8 cellular contexts compared by ENCODE assay signal in the genomic region with DNA sequence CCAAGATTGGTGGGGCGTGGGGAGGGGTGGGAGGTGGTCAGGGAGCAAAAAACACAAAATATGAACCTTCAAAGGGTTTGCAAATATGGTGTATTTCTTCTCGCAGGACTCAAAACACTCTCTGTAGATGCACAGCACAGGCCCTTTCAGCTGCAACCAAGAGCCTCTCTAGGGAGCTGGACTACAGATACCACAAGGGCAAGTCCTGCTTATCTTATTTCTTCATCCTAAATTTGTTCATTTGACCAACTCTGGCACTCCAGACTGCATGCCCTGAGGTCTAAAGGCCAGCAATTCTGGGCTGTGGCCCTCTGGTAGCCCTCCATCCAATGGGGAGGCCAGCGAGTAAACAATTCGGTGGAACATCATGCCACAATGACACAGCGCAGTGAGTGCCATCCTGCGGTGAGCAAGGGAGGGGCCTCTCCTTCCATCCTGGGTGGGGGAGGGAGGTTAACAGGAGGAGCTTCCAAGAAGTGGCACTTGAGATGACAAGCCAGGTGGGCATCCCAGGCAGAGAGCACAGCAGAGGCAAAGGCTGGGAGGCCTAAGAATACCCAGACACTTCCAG. TPM values are rescaled to one million over a fixed set of nuclear protein-coding genes. Genes with fewer than 3 reads are reported as not detected.
A peak's percentile ranks its signal among the peaks of the same experiment; 100 is the strongest.
DNase-seq lines count a peak whose midpoint lies in the region; ATAC-seq and TF ChIP-seq lines count a peak whose summit lies in the region.

No MANE protein-coding gene starts in this region.

- TF ChIP-seq POLR2A in thyroid gland (IDR thresholded peaks at IDR 0.05): no peak

- no peaks in the 10 kb centered on the region for H3K27me3 Mint-ChIP-seq in T-helper 17 cell

- peaks cover 8% of the 10 kb centered on the region for H3K36me3 Mint-ChIP-seq in T-helper 17 cell (ENCODE audit: low read depth)

- H3K27ac ChIP-seq in right atrium auricular region: peak overlapping the region in 1 of 2 donors; percentile 40
- H3K27ac ChIP-seq in cardiac muscle cell: peak overlapping the region; percentile 2
- peak overlapping the region in 2 of 3 donors; percentile 29 to 64 for H3K27ac ChIP-seq in thyroid gland

- peak overlapping the region; percentile 98 for H3K27ac Mint-ChIP-seq in T-helper 17 cell

- H3K4me1 Mint-ChIP-seq in T-helper 17 cell: peaks cover 38% of the 10 kb centered on the region

- intact Hi-C loops in Right ventricle myocardium inferior (cut with DNase I): no loop called here
- intact Hi-C loops in thyroid gland (cut with DNase I): no loop called here

- H3K4me1 ChIP-seq in right atrium auricular region (peaks cover 0 to 42% of the 10 kb centered on the region in 2 donors), cardiac muscle cell (ENCODE audit: low read depth) (peaks cover 36% of the 10 kb centered on the region), thyroid gland (peaks cover 0 to 55% of the 10 kb centered on the region in 2 donors), BE2C (peaks cover 8% of the 10 kb centered on the region)

- H3K36me3 ChIP-seq in right atrium auricular region (no peaks in the 10 kb centered on the region), cardiac muscle cell (no peaks in the 10 kb centered on the region), thyroid gland (no peaks in the 10 kb centered on the region), BE2C (no peaks in the 10 kb centered on the region)

- 73 to 90% methylated on average over 5 to 6 of the region's 6 CpGs for WGBS in thyroid gland, 2 donors

- H3K4me3 ChIP-seq in right atrium auricular region (no peak overlapping the region), cardiac muscle cell (no peak overlapping the region), thyroid gland (replicated peaks in 1 of 3) (no peak overlapping the region), BE2C (ENCODE audit: low read depth, low read length) (no peak overlapping the region)

- no peak for TF ChIP-seq CTCF in right atrium auricular region (IDR thresholded peaks at IDR 0.05)
- no peak for TF ChIP-seq CTCF in cardiac muscle cell (IDR thresholded peaks at IDR 0.05; ENCODE audit: low read depth, low read length)
- no peak for TF ChIP-seq CTCF in thyroid gland (IDR thresholded peaks at IDR 0.05)
- no peak for TF ChIP-seq CTCF in BE2C (IDR thresholded peaks at IDR 0.05; ENCODE audit: low read depth, low read length)

- peak overlapping the region; percentile 97 for H3K4me3 Mint-ChIP-seq in T-helper 17 cell

- ATAC-seq in Right ventricle myocardium inferior (no peak), T-helper 17 cell (peak; percentile 6), GM18517 (IDR thresholded peaks at IDR 0.05; ENCODE audit: unreplicated experiment) (no peak), HG02571 (IDR thresholded peaks at IDR 0.05; ENCODE audit: unreplicated experiment) (no peak)

- H3K9me3 ChIP-seq in right atrium auricular region (no peaks in the 10 kb centered on the region), T-helper 17 cell (ENCODE audit: control insufficient read depth, low read length, poor library complexity, severe bottlenecking) (no peaks in the 10 kb centered on the region), cardiac muscle cell (ENCODE audit: low read depth) (no peaks in the 10 kb centered on the region), thyroid gland (no peaks in the 10 kb centered on the region), BE2C (no peaks in the 10 kb centered on the region)

- H3K27me3 ChIP-seq in right atrium auricular region: no peaks in the 10 kb centered on the region
- no peaks in the 10 kb centered on the region for H3K27me3 ChIP-seq in cardiac muscle cell
- H3K27me3 ChIP-seq in thyroid gland: no peaks in the 10 kb centered on the region
- no peaks in the 10 kb centered on the region for H3K27me3 ChIP-seq in BE2C

- DNase-seq in Right ventricle myocardium inferior (ENCODE audit: missing footprints): peak; percentile 80
- DNase-seq in right atrium auricular region (ENCODE audit: low spot score): no peak
- DNase-seq in T-helper 17 cell: peak in 2 of 3 donors; percentile 20 to 28
- no peak for DNase-seq in cardiac muscle cell (ENCODE audit: low read depth in 1 of 2, low spot score in 1 of 2)
- no peak for DNase-seq in thyroid gland
- no peak for DNase-seq in BE2C

RNA-seq across cellular contexts. Expression of a gene that starts 0.6 kb away (rescaled TPM):
- total RNA-seq in Right ventricle myocardium inferior (4.9 TPM), right atrium auricular region (1 to 10 TPM; 3.7 to 7.7 TPM), T-helper 17 cell (100 to 1,000 TPM in 1 of 2 donors, 10 to 100 TPM in 1; 91.3 to 131 TPM), cardiac muscle cell (1.4 and 2.9 TPM in 2 replicates), thyroid gland (1 to 10 TPM; 2.1 to 6.0 (median 2.8) TPM)
- 2.7 and 3.5 TPM in 2 replicates for polyA plus RNA-seq in cardiac muscle cell
- 1.4 TPM for polyA plus RNA-seq in BE2C (2012; ENCODE audit: insufficient read depth, insufficient read length, low read depth)

RNA-seq across cellular contexts. Expression of a gene that starts 36.4 kb away (rescaled TPM):
- 1.3 TPM for total RNA-seq in Right ventricle myocardium inferior
- 1 to 10 TPM; 1.8 to 5.5 TPM for total RNA-seq in right atrium auricular region
- 1 to 10 TPM; 3.9 to 5.0 TPM for total RNA-seq in T-helper 17 cell
- total RNA-seq in cardiac muscle cell: 0.48 and 1.7 TPM in 2 replicates
- 0.21 and 1.5 TPM in 2 replicates for polyA plus RNA-seq in cardiac muscle cell
- 10 to 100 TPM in 3 of 4 donors, 1 to 10 TPM in 1; 6.9 to 21.6 (median 15.3) TPM for total RNA-seq in thyroid gland
- 10.9 TPM for polyA plus RNA-seq in BE2C (2012; ENCODE audit: insufficient read depth, insufficient read length, low read depth)

Comparison
In these comparisons a context has a peak if more than half of its experiments do, and no peak if none do; other contexts are left out.
1. DNase-seq: peak in Right ventricle myocardium inferior (single experiment) and T-helper 17 cell (2 of 3); none in right atrium auricular region (single experiment), cardiac muscle cell (0 of 2), thyroid gland (0 of 2) and BE2C (single experiment).
2. RNA of a gene that starts 0.6 kb away (total RNA-seq): 91.3 to 131 TPM in T-helper 17 cell; 3.7 to 7.7 TPM in right atrium auricular region, 4.9 TPM in Right ventricle myocardium inferior (single experiment), 2.1 to 6.0 TPM in thyroid gland and 1.4 to 2.9 TPM in cardiac muscle cell; every median in the first group is over 10 times any median in the second.